In genomic region chr2:152441961-152442360, GRCh38 we compare ENCODE assay signal across 24 cellular contexts.
DNase-seq lines count a peak whose midpoint lies in the region; ATAC-seq and TF ChIP-seq lines count a peak whose summit lies in the region.
"Had no signal": no experiment of that assay in that cellular context is flagged by ENCODE, and none has a peak within 500 bp of the region (broad histone marks: within the 10 kb centered on the region; RNA-seq: fewer than 3 reads in every experiment).

No MANE protein-coding gene starts in this region.

- no peak overlapping the region for H3K4me3 Mint-ChIP-seq in CD8-positive, alpha-beta memory T cell
- H3K4me3 Mint-ChIP-seq: activated naive CD8-positive, alpha-beta T cell treated with anti-CD3 and anti-CD28 coated beads, Interleukin-2, amount 10 ng/mL, durations not matched to agents 7 days and 5 days; immature natural killer cell; nephron had no signal

- peaks cover 26% of the 10 kb centered on the region for H3K79me1 ChIP-seq in mesendoderm (ENCODE audit: low read length)

- no peak overlapping the region for H2AK5ac ChIP-seq in mesendoderm (ENCODE audit: low read length)

- TF ChIP-seq CTCF in GM12865 (IDR thresholded peaks at IDR 0.05; ENCODE audit: insufficient read depth, low read depth, low read length, missing control alignments) (peak; percentile 33), LNCAP (IDR thresholded peaks at IDR 0.05) (peak; percentile 16; the same call in 1 of the 2 replicates)

- H3K27me3 ChIP-seq in mesendoderm (ENCODE audit: insufficient read depth, low read length, poor library complexity), result no peaks in the 10 kb centered on the region
- no peaks in the 10 kb centered on the region for H3K27me3 ChIP-seq in CD8-positive, alpha-beta memory T cell (ENCODE audit: insufficient read depth, low read length, poor library complexity, severe bottlenecking)
- H3K27me3 ChIP-seq: sigmoid colon, upper lobe of right lung had no signal

- H3K36me3 ChIP-seq in mesendoderm (ENCODE audit: control insufficient read depth, insufficient read depth, low read length), result no peaks in the 10 kb centered on the region
- H3K36me3 ChIP-seq in CD8-positive, alpha-beta memory T cell (ENCODE audit: insufficient read depth, low read length), result no peaks in the 10 kb centered on the region
- H3K36me3 ChIP-seq: sigmoid colon, upper lobe of right lung, WERI-Rb-1 had no signal

- peaks cover 0 to 2% (median 0%) of the 10 kb centered on the region in 5 donors for H3K9me3 Mint-ChIP-seq in CD8-positive, alpha-beta memory T cell
- H3K9me3 Mint-ChIP-seq: activated naive CD8-positive, alpha-beta T cell treated with anti-CD3 and anti-CD28 coated beads, Interleukin-2, amount 10 ng/mL, durations not matched to agents 7 days and 5 days; immature natural killer cell; nephron had no signal

- no peak overlapping the region for H3K4me2 ChIP-seq in mesendoderm (ENCODE audit: low read length)

- CTCF ChIA-PET in CD8-positive, alpha-beta memory T cell (lab: Charles Lee), result no interaction called here

- H2BK120ac ChIP-seq in mesendoderm (ENCODE audit: low read depth, low read length), result no peak overlapping the region

- WGBS in mesendoderm (ENCODE audit: extremely low coverage, insufficient coverage, low lambda C conversion rate), result no CpG with 5 or more reads among the region's 7 CpGs

- no peaks in the 10 kb centered on the region for H3K4me1 Mint-ChIP-seq in CD8-positive, alpha-beta memory T cell
- H3K4me1 Mint-ChIP-seq: activated naive CD8-positive, alpha-beta T cell treated with anti-CD3 and anti-CD28 coated beads, Interleukin-2, amount 10 ng/mL, durations not matched to agents 7 days and 5 days; immature natural killer cell had no signal

- ATAC-seq in GM19351 (IDR thresholded peaks at IDR 0.05; ENCODE audit: unreplicated experiment), result peak; percentile 63
- ATAC-seq: left ventricle myocardium superior, upper lobe of right lung had no signal

- no peaks in the 10 kb centered on the region for H3K36me3 Mint-ChIP-seq in CD8-positive, alpha-beta memory T cell
- H3K36me3 Mint-ChIP-seq: activated naive CD8-positive, alpha-beta T cell treated with anti-CD3 and anti-CD28 coated beads, Interleukin-2, amount 10 ng/mL, durations not matched to agents 7 days and 5 days; immature natural killer cell had no signal

- H3K56ac ChIP-seq in mesendoderm (ENCODE audit: low read length), result no peak overlapping the region

- H3K4me3 ChIP-seq in GM12865 (ENCODE audit: low read depth, low read length), result no peak overlapping the region
- no peak overlapping the region for H3K4me3 ChIP-seq in mesendoderm (ENCODE audit: low read length)
- H3K4me3 ChIP-seq in CD8-positive, alpha-beta memory T cell (ENCODE audit: low read length), result no peak overlapping the region
- H3K4me3 ChIP-seq: sigmoid colon, SK-N-MC, upper lobe of right lung had no signal

- H4K5ac ChIP-seq in mesendoderm (ENCODE audit: low read length), result no peak overlapping the region

- H3K18ac ChIP-seq in mesendoderm (ENCODE audit: low read length), result peak overlapping the region; percentile 20

- H3K9me3 ChIP-seq in CD8-positive, alpha-beta memory T cell (ENCODE audit: low read length), result no peaks in the 10 kb centered on the region
- H3K9me3 ChIP-seq: sigmoid colon, upper lobe of right lung had no signal

- H4K8ac ChIP-seq in mesendoderm (ENCODE audit: low read depth, low read length), result no peak overlapping the region

- peaks cover 29% of the 10 kb centered on the region for H3K79me2 ChIP-seq in mesendoderm (ENCODE audit: control insufficient read depth, insufficient read depth, low read length)

- H2BK15ac ChIP-seq in mesendoderm (replicated peaks; ENCODE audit: low read depth), result no peak overlapping the region

- no peak overlapping the region for H3K27ac Mint-ChIP-seq in CD8-positive, alpha-beta memory T cell
- H3K27ac Mint-ChIP-seq: activated naive CD8-positive, alpha-beta T cell treated with anti-CD3 and anti-CD28 coated beads, Interleukin-2, amount 10 ng/mL, durations not matched to agents 7 days and 5 days; immature natural killer cell; nephron had no signal

- H2BK5ac ChIP-seq in mesendoderm (ENCODE audit: low read length), result no peak overlapping the region

- no peak overlapping the region for H3K9ac ChIP-seq in mesendoderm (ENCODE audit: low read length)

- no peak overlapping the region for H3K4ac ChIP-seq in mesendoderm (ENCODE audit: low read depth, low read length)

- no peak overlapping the region for H3K23ac ChIP-seq in mesendoderm (ENCODE audit: low read length)

- H3K27ac ChIP-seq in mesendoderm (ENCODE audit: low read depth, low read length), result no peak overlapping the region
- H3K27ac ChIP-seq in CD8-positive, alpha-beta memory T cell (ENCODE audit: low read depth, low read length), result no peak overlapping the region
- H3K27ac ChIP-seq: sigmoid colon, SK-N-MC, upper lobe of right lung, WERI-Rb-1 had no signal

- POLR2A ChIA-PET in CD8-positive, alpha-beta memory T cell (lab: Charles Lee), result no interaction called here

- peaks cover 19% of the 10 kb centered on the region for H3K4me1 ChIP-seq in mesendoderm (ENCODE audit: control insufficient read depth, low read depth, low read length)
- H3K4me1 ChIP-seq in CD8-positive, alpha-beta memory T cell (ENCODE audit: insufficient read depth, low read length), result no peaks in the 10 kb centered on the region

- H3K27me3 Mint-ChIP-seq in CD8-positive, alpha-beta memory T cell, result peaks cover 2 to 38% of the 10 kb centered on the region in 2 donors

- peak; percentile 53 for DNase-seq in GM12865 (ENCODE audit: low read depth)
- DNase-seq in mesendoderm, result peak; percentile 51
- no peak for DNase-seq in globus pallidus (ENCODE audit: low spot score)
- no peak for DNase-seq in DMS53 treated with DMSO at 0.1 percent for 48 hours (lab: John Stamatoyannopoulos, UW; ENCODE audit: unreplicated experiment)
- DNase-seq in CD8-positive, alpha-beta memory T cell, result no peak
- DNase-seq in EL, result no peak
- DNase-seq: activated CD4-positive, alpha-beta T cell treated with anti-CD3 and anti-CD28 coated beads, Interleukin-2, amount 50 U/mL, for 4 hours; activated effector memory CD4-positive, alpha-beta T cell treated with Interleukin-2 at 50 U/mL for 16 hours; activated naive CD8-positive, alpha-beta T cell treated with anti-CD3 and anti-CD28 coated beads, Interleukin-2, amount 10 ng/mL, durations not matched to agents 7 days and 5 days; C1 segment of cervical spinal cord; immature natural killer cell; IMR-90; left ventricle myocardium superior; MM.1S; NCI-H1436 treated with DMSO at 0.1 percent for 48 hours; RPMI8226; sigmoid colon; T-helper 2 cell; upper lobe of right lung; WERI-Rb-1 had no signal

Comparison
In these comparisons a context has a peak if more than half of its experiments do, and no peak if none do; other contexts are left out.
1. DNase-seq: peak in GM12865 (single experiment) and mesendoderm (single experiment); none in globus pallidus (single experiment), DMS53 treated with DMSO at 0.1 percent for 48 hours (single experiment), CD8-positive, alpha-beta memory T cell (0 of 5) and EL (single experiment).